In the genomic region with DNA sequence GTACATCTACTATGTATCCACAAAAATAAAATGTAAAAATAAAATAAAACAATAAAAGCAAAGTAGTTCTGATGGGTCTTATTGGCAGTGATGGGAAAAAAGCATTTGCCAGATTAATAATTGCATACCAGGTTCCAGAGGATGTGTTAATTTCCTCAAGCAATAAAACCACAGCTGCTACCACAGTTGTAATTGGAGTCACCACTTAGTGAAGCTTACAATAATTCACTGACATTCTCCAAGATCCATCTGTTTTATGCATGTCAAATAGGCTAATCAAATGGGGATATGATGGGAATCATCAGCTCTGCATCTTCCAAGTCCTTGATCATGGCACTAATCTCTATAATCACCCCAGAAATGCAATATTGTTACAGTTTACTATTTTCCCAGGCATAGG, we compare ENCODE assay signal across 17 cellular contexts.
A peak's percentile ranks its signal among the peaks of the same experiment; 100 is the strongest.
DNase-seq lines count a peak whose midpoint lies in the region; FAIRE-seq and TF ChIP-seq lines count a peak whose summit lies in the region.
"Had no signal": no experiment of that assay in that cellular context is flagged by ENCODE, and none has a peak within 500 bp of the region (broad histone marks: within the 10 kb centered on the region; RNA-seq: fewer than 3 reads in every experiment).

No MANE protein-coding gene starts in this region.

- H3K27ac ChIP-seq in A673 (ENCODE audit: low read depth, low read length, poor library complexity, severe bottlenecking) = peak overlapping the region; percentile 35
- H3K27ac ChIP-seq: A549 had no signal

- no peaks in the 10 kb centered on the region for H3K36me3 ChIP-seq in A673 (ENCODE audit: insufficient read depth, low read length, poor library complexity, severe bottlenecking)

- POLR2A ChIA-PET in A673 (lab: Charles Lee; ENCODE audit: low non-redundant PET) = no interaction called here

- DNase-seq in A673 (ENCODE audit: low spot score) = peak; percentile 88
- peak; percentile 60 for DNase-seq in DMS 273 treated with DMSO at 0.1 percent for 48 hours (lab: John Stamatoyannopoulos, UW)
- peak; percentile 75 for DNase-seq in NCI-H2171 treated with DMSO at 0.1 percent for 48 hours (lab: John Stamatoyannopoulos, UW)
- peak; percentile 62 for DNase-seq in cerebellar cortex (ENCODE audit: low spot score)
- no peak for DNase-seq in SW480 (ENCODE audit: low spot score)
- no peak for DNase-seq in frontal cortex (ENCODE audit: low spot score in 2 of 2)
- no peak for DNase-seq in HT-29 (ENCODE audit: low spot score)
- DNase-seq: COR-L47, DMS79, H9, IMR-90, NCI-H1436, NCI-H2081 treated with DMSO at 0.1 percent for 48 hours, OCI-M1, SHP77 treated with DMSO at 0.1 percent for 48 hours, T-helper 17 cell had no signal

- no TSS peak for BruUV-seq in A673 (replicated peaks; lab: Mats Ljungman, UMichigan)

- no peak for FAIRE-seq in frontal cortex (lab: Jason Lieb, UNC)
- FAIRE-seq: A549 had no signal

- intact Hi-C loops in A673 (cut with micrococcal nuclease; ENCODE audit: unreplicated experiment) = no loop called here

- TF ChIP-seq CTCF in A673 (conservative IDR thresholded peaks at IDR 0.05; ENCODE audit: low read depth, low read length) = no peak

- H3K9me3 ChIP-seq in A673 (ENCODE audit: low read depth, low read length, poor library complexity, severe bottlenecking) = no peaks in the 10 kb centered on the region
- H3K9me3 ChIP-seq: A549 had no signal

- CTCF ChIA-PET in A673 (lab: Charles Lee) = interaction anchor here (0.5 kb wide), 1 partner anchor 97 kb away, joined by 7 read pairs; no protein-coding TSS in a partner anchor

- H3K4me1 ChIP-seq in A673 (ENCODE audit: insufficient read depth, low read length, poor library complexity, severe bottlenecking) = peaks cover 19% of the 10 kb centered on the region
- H3K4me1 ChIP-seq: A549 had no signal

- H3K27me3 ChIP-seq in A673 (replicated peaks; ENCODE audit: insufficient read depth, low read depth, low read length, poor library complexity) = no peaks in the 10 kb centered on the region

- no peak overlapping the region for H3K4me3 ChIP-seq in A673 (ENCODE audit: low read depth, low read length, poor library complexity, severe bottlenecking)
- H3K4me3 ChIP-seq: A549 had no signal

Comparison
In these comparisons a context has a peak if more than half of its experiments do, and no peak if none do; other contexts are left out.
1. DNase-seq: peak in A673 (single experiment), DMS 273 treated with DMSO at 0.1 percent for 48 hours (single experiment), NCI-H2171 treated with DMSO at 0.1 percent for 48 hours (single experiment) and cerebellar cortex (single experiment); none in SW480 (single experiment), frontal cortex (0 of 2) and HT-29 (single experiment).